27 cellular contexts compared by ENCODE assay signal in the genomic region with DNA sequence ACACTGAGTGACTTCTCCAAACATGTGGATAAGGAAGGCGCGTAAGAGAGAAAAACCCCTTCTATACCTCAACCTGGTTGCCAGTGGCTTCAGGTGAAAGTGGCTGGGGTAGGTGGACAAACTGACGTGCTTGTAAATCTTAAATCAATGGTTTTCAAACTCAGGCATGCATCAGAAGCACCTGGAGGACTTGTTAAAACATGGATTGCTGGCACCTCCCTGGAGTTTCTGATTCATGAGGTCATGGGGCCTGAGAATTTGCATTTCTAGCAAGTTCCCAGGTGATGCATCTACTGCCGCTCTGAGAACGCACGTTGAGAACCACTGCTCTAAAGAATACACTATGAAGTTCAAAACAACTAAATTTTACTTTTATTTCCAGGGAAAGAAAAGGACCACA.
"Had no signal": no experiment of that assay in that cellular context is flagged by ENCODE, and none has a peak within 500 bp of the region (broad histone marks: within the 10 kb centered on the region; RNA-seq: fewer than 3 reads in every experiment).

No MANE protein-coding gene starts in this region.

- ATAC-seq: heart right ventricle; left lobe of liver; naive thymus-derived CD8-positive, alpha-beta T cell; psoas muscle; right cardiac atrium; upper lobe of right lung had no signal

- H3K36me3 Mint-ChIP-seq: naive thymus-derived CD8-positive, alpha-beta T cell; stimulated activated naive B cell treated with anti-CD40 and anti-IgM and Interleukin-4, amounts not matched to agents 10 μg/mL and 1 μg/mL and 100 μg/mL, for 72 hours had no signal

- H3K27ac ChIP-seq: dorsolateral prefrontal cortex, esophagus muscularis mucosa, heart right ventricle, ovary, psoas muscle, skin epidermis, thoracic aorta, tibial nerve, upper lobe of right lung, uterus had no signal

- H3K4me3 ChIP-seq: dorsolateral prefrontal cortex, esophagus muscularis mucosa, heart right ventricle, lung, ovary, psoas muscle, skin epidermis, thoracic aorta, tibial nerve, upper lobe of right lung, uterus had no signal

- H3K36me3 ChIP-seq: esophagus muscularis mucosa, heart right ventricle, ovary, thoracic aorta, tibial nerve, upper lobe of right lung, uterus had no signal

- H3K4me3 Mint-ChIP-seq: naive thymus-derived CD8-positive, alpha-beta T cell; nephron progenitor cell; stimulated activated naive B cell treated with anti-CD40 and anti-IgM and Interleukin-4, amounts not matched to agents 10 μg/mL and 1 μg/mL and 100 μg/mL, for 72 hours; stimulated activated naive CD8-positive, alpha-beta T cell treated with anti-CD3 and anti-CD28 coated beads, Interleukin-15, Interleukin-2, amounts not matched to agents 100 ng/mL and 50 ng/mL, for 24 hours had no signal

- H3K27me3 Mint-ChIP-seq: naive thymus-derived CD8-positive, alpha-beta T cell; stimulated activated naive B cell treated with anti-CD40 and anti-IgM and Interleukin-4, amounts not matched to agents 10 μg/mL and 1 μg/mL and 100 μg/mL, for 72 hours; stimulated activated naive CD8-positive, alpha-beta T cell treated with anti-CD3 and anti-CD28 coated beads, Interleukin-15, Interleukin-2, amounts not matched to agents 100 ng/mL and 50 ng/mL, for 24 hours had no signal

- H3K4me1 ChIP-seq: esophagus muscularis mucosa, heart right ventricle, psoas muscle, tibial nerve, upper lobe of right lung, uterus had no signal

- H3K4me1 Mint-ChIP-seq: nephron progenitor cell had no signal

- H3K27ac Mint-ChIP-seq: naive thymus-derived CD8-positive, alpha-beta T cell; nephron progenitor cell; stimulated activated naive B cell treated with anti-CD40 and anti-IgM and Interleukin-4, amounts not matched to agents 10 μg/mL and 1 μg/mL and 100 μg/mL, for 72 hours; stimulated activated naive CD8-positive, alpha-beta T cell treated with anti-CD3 and anti-CD28 coated beads, Interleukin-15, Interleukin-2, amounts not matched to agents 100 ng/mL and 50 ng/mL, for 24 hours had no signal

- H3K27me3 ChIP-seq: esophagus muscularis mucosa, ovary, tibial nerve, upper lobe of right lung, uterus had no signal

- FAIRE-seq: islet of Langerhans had no signal

- H3K9me3 Mint-ChIP-seq: naive thymus-derived CD8-positive, alpha-beta T cell; nephron progenitor cell; stimulated activated naive B cell treated with anti-CD40 and anti-IgM and Interleukin-4, amounts not matched to agents 10 μg/mL and 1 μg/mL and 100 μg/mL, for 72 hours; stimulated activated naive CD8-positive, alpha-beta T cell treated with anti-CD3 and anti-CD28 coated beads, Interleukin-15, Interleukin-2, amounts not matched to agents 100 ng/mL and 50 ng/mL, for 24 hours had no signal

- H3K9me3 ChIP-seq: esophagus muscularis mucosa, heart right ventricle, ovary, psoas muscle, thoracic aorta, tibial nerve, upper lobe of right lung, uterus had no signal

- DNase-seq: dorsolateral prefrontal cortex; effector CD4-positive, alpha-beta T cell; foreskin melanocyte; glutamatergic neuron; heart right ventricle; hippocampal formation; mesenchymal stem cell; midbrain; naive thymus-derived CD8-positive, alpha-beta T cell; nephron progenitor cell; nucleus accumbens; ovary; posterior cingulate gyrus; psoas muscle; right cardiac atrium; stimulated activated CD4-positive, alpha-beta T cell treated with anti-CD3 and anti-CD28 coated beads, Interleukin-2, amount 100 ng/mL, for 48 hours; stimulated activated naive B cell treated with anti-CD40 and anti-IgM and Interleukin-4, amounts not matched to agents 10 μg/mL and 1 μg/mL and 100 μg/mL, for 72 hours; upper lobe of right lung; uterus had no signal
